ENCODE assay signal across 21 cellular contexts in genomic region chr22:23424031-23424430, GRCh38.
DNase-seq lines count a peak whose midpoint lies in the region; FAIRE-seq and TF ChIP-seq lines count a peak whose summit lies in the region.
"Had no signal": no experiment of that assay in that cellular context is flagged by ENCODE, and none has a peak within 500 bp of the region (broad histone marks: within the 10 kb centered on the region; RNA-seq: fewer than 3 reads in every experiment).

No MANE protein-coding gene starts in this region.

- peak overlapping the region; percentile 57 for H3K27ac Mint-ChIP-seq in mesothelial cell of epicardium

- H3K9me3 Mint-ChIP-seq in mesothelial cell of epicardium: peaks cover 5% of the 10 kb centered on the region

- no peak for DNase-seq in GM18507 (ENCODE audit: extremely low spot score, insufficient read length, low read depth)
- DNase-seq in mesothelial cell of epicardium (ENCODE audit: low spot score in 2 of 2, unreplicated experiment in 2 of 2): no peak
- DNase-seq in stomach: no peak
- DNase-seq in activated T-cell treated with anti-CD3 and anti-CD28 coated beads, Interleukin-2, amount 50 U/mL, for 1 hour: no peak
- no peak for DNase-seq in H7
- DNase-seq in activated CD4-positive, CD25-positive, alpha-beta regulatory T cell treated with anti-CD3 and anti-CD28 coated beads, Interleukin-2, amount 50 U/mL, for 72 hours: no peak
- DNase-seq: C1 segment of cervical spinal cord; Calu3; CD8-positive, alpha-beta memory T cell; GDM1; GM23248; KG1; NCI-H1092 treated with DMSO at 0.1 percent for 48 hours; NCI-H146; NCI-H2029; NCI-H226; NCI-H510A treated with DMSO at 0.1 percent for 48 hours; NCI-H748 treated with DMSO at 0.1 percent for 48 hours; SJCRH30 had no signal

- H3K4me1 Mint-ChIP-seq in mesothelial cell of epicardium: peaks cover 18% of the 10 kb centered on the region
- H3K4me1 Mint-ChIP-seq: CD8-positive, alpha-beta memory T cell had no signal

- H3K9me3 ChIP-seq in stomach: peaks cover 0 to 5% (median under 1%) of the 10 kb centered on the region in 4 donors
- H3K9me3 ChIP-seq: SJCRH30 had no signal

- H3K36me3 ChIP-seq in stomach (no peaks in the 10 kb centered on the region), H7 (replicated peaks; ENCODE audit: control insufficient read depth, insufficient read depth, low read length) (no peaks in the 10 kb centered on the region)
- H3K36me3 ChIP-seq: HAP-1, SJCRH30 had no signal

- intact Hi-C loops in stomach (cut with DNase I; ENCODE audit: low total_unique reads): no loop called here

- WGBS in stomach, 5 donors: 64 to 75% (median 66%) methylated on average over 7 of the region's 7 CpGs

- H3K27me3 Mint-ChIP-seq in mesothelial cell of epicardium (ENCODE audit: low read depth): no peaks in the 10 kb centered on the region

- no peaks in the 10 kb centered on the region for H3K27me3 ChIP-seq in stomach
- no peaks in the 10 kb centered on the region for H3K27me3 ChIP-seq in H7 (ENCODE audit: control insufficient read depth, insufficient read depth, low read length)
- H3K27me3 ChIP-seq: SJCRH30 had no signal

- H3K36me3 Mint-ChIP-seq in mesothelial cell of epicardium: peaks cover 4% of the 10 kb centered on the region
- H3K36me3 Mint-ChIP-seq: CD8-positive, alpha-beta memory T cell had no signal

- TF ChIP-seq EP300 in stomach (IDR thresholded peaks at IDR 0.05): no peak

- TF ChIP-seq CTCF in VCaP (conservative IDR thresholded peaks at IDR 0.05) (no peak), mesothelial cell of epicardium (IDR thresholded peaks at IDR 0.05; ENCODE audit: unreplicated experiment) (no peak), stomach (IDR thresholded peaks at IDR 0.05) (no peak)

- FAIRE-seq in GM18507 (lab: Jason Lieb, UNC): peak; percentile 70

- no peak overlapping the region for H3K4me3 Mint-ChIP-seq in mesothelial cell of epicardium
- H3K4me3 Mint-ChIP-seq: CD8-positive, alpha-beta memory T cell had no signal

- H3K4me1 ChIP-seq in stomach: no peaks in the 10 kb centered on the region
- H3K4me1 ChIP-seq: HAP-1, SJCRH30 had no signal

- no peak for TF ChIP-seq POLR2A in stomach (IDR thresholded peaks at IDR 0.05)

- H3K27ac ChIP-seq in VCaP (peak overlapping the region; percentile 13; the same call in 1 of the 2 replicates), stomach (no peak overlapping the region)
- H3K27ac ChIP-seq: GM23248, SJCRH30 had no signal

- no peak overlapping the region for H3K4me3 ChIP-seq in stomach
- no peak overlapping the region for H3K4me3 ChIP-seq in H7 (ENCODE audit: insufficient read depth, low read depth, low read length)
- H3K4me3 ChIP-seq: GM23248, HAP-1, SJCRH30 had no signal
